25 cellular contexts compared by ENCODE assay signal in the genomic region with DNA sequence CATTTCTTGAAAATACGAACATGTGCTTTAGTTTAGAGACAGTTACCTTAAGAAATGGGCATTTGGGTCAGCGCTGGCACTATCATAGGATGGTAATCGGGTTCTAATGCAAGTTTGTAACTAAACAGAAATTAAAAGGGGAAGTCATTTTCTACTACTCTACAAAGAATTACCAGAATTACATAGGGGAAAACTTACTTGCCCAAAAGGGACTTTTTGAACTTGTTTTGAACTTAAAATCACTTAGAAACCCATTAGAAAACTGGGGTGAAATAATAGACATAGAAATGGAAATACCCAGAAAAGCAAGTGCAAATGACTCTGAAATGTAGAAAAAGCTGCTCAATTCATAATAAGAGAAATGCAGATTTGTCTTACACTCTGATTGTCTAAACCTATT.
DNase-seq lines count a peak whose midpoint lies in the region; ATAC-seq lines count a peak whose summit lies in the region.
"Had no signal": no experiment of that assay in that cellular context is flagged by ENCODE, and none has a peak within 500 bp of the region (broad histone marks: within the 10 kb centered on the region; RNA-seq: fewer than 3 reads in every experiment).

No MANE protein-coding gene starts in this region.

- peak; percentile 1 to 3 for DNase-seq in Kasumi-1 (lab: John Stamatoyannopoulos, UW)
- DNase-seq in NCI-H1092 treated with DMSO at 0.1 percent for 48 hours (lab: John Stamatoyannopoulos, UW), result no peak
- DNase-seq in SHP77 treated with DMSO at 0.1 percent for 48 hours (lab: John Stamatoyannopoulos, UW), result no peak
- DNase-seq in activated effector memory CD4-positive, alpha-beta T cell treated with anti-CD3 and anti-CD28 coated beads, Interleukin-2, amount 50 U/mL, for 16 hours, result no peak
- no peak for DNase-seq in GF-D8 (lab: John Stamatoyannopoulos, UW)
- DNase-seq: AML-193; CD4-positive, alpha-beta T cell; DMS53; GOT3; IMR-90; KG1; NCI-H1105; NCI-H1436 treated with DMSO at 0.1 percent for 48 hours; NCI-H187 treated with DMSO at 0.1 percent for 48 hours; NCI-H2171 treated with DMSO at 0.1 percent for 48 hours; NCI-H446; NCI-H524 treated with DMSO at 0.1 percent for 48 hours; NCI-H82; NK-92 treated with Interleukin-12 subunit alpha and Interleukin-12 subunit beta, amount 100 ng/mL, for 24 hours; PC-9; T-helper 2 cell had no signal

- peak; percentile 46 for ATAC-seq in GM18511 (IDR thresholded peaks at IDR 0.05; ENCODE audit: unreplicated experiment)
- peak; percentile 49 for ATAC-seq in GM18870 (IDR thresholded peaks at IDR 0.05; ENCODE audit: unreplicated experiment)
- ATAC-seq in HG02852 (IDR thresholded peaks at IDR 0.05; ENCODE audit: unreplicated experiment), result peak; percentile 57
- ATAC-seq: Right ventricle myocardium inferior had no signal

Comparison
In these comparisons a context has a peak if more than half of its experiments do, and no peak if none do; other contexts are left out.
1. DNase-seq: peak in Kasumi-1 (2 of 2); none in NCI-H1092 treated with DMSO at 0.1 percent for 48 hours (single experiment), SHP77 treated with DMSO at 0.1 percent for 48 hours (single experiment), activated effector memory CD4-positive, alpha-beta T cell treated with anti-CD3 and anti-CD28 coated beads, Interleukin-2, amount 50 U/mL, for 16 hours (single experiment) and GF-D8 (single experiment).
2. Peak in every context shown above with its lines, with median percentiles within 50 percentile points of each other: ATAC-seq.